18 cellular contexts compared by ENCODE assay signal in genomic region chr7:44974549-44974948, GRCh38. TPM values are rescaled to one million over a fixed set of nuclear protein-coding genes. Genes with fewer than 3 reads are reported as not detected.
DNase-seq lines count a peak whose midpoint lies in the region; ATAC-seq, FAIRE-seq and TF ChIP-seq lines count a peak whose summit lies in the region.
"Had no signal": no experiment of that assay in that cellular context is flagged by ENCODE, and none has a peak within 500 bp of the region (broad histone marks: within the 10 kb centered on the region; RNA-seq: fewer than 3 reads in every experiment).

No MANE protein-coding gene starts in this region.

- TF ChIP-seq POLR2A in GM12892 (IDR thresholded peaks at IDR 0.05; ENCODE audit: low read depth, low read length): peak; percentile 14; the same call in 1 of the 2 replicates

- no peaks in the 10 kb centered on the region for H3K9me3 Mint-ChIP-seq in CD4-positive, CD25-positive, alpha-beta regulatory T cell
- no peaks in the 10 kb centered on the region for H3K9me3 Mint-ChIP-seq in activated T-helper 17 cell treated with anti-CD3 and anti-CD28 coated beads, Interleukin-2, amount 50 U/mL, for 72 hours
- H3K9me3 Mint-ChIP-seq in naive thymus-derived CD4-positive, alpha-beta T cell: no peaks in the 10 kb centered on the region
- H3K9me3 Mint-ChIP-seq: brain, GM23338 had no signal

- H3K27ac Mint-ChIP-seq in CD4-positive, CD25-positive, alpha-beta regulatory T cell: peak overlapping the region; percentile 57 to 98 (median 76)
- H3K27ac Mint-ChIP-seq in activated T-helper 17 cell treated with anti-CD3 and anti-CD28 coated beads, Interleukin-2, amount 50 U/mL, for 72 hours: peak overlapping the region; percentile 95
- H3K27ac Mint-ChIP-seq in naive thymus-derived CD4-positive, alpha-beta T cell: peak overlapping the region in 8 of 9 donors; percentile 18 to 88 (median 74)
- H3K27ac Mint-ChIP-seq: brain, GM23338 had no signal

- FAIRE-seq in GM12892 (lab: Jason Lieb, UNC): no peak

- H3K4me1 ChIP-seq in CD4-positive, CD25-positive, alpha-beta regulatory T cell (ENCODE audit: control insufficient read depth, insufficient read depth, low read length, poor library complexity, severe bottlenecking): peaks cover 58% of the 10 kb centered on the region
- H3K4me1 ChIP-seq in naive thymus-derived CD4-positive, alpha-beta T cell (ENCODE audit: control insufficient read depth in 2 of 2, insufficient read depth in 2 of 2, low read length in 2 of 2): peaks cover 33 to 49% of the 10 kb centered on the region in 2 donors

- peaks cover 14% of the 10 kb centered on the region for H3K36me3 Mint-ChIP-seq in CD4-positive, CD25-positive, alpha-beta regulatory T cell
- H3K36me3 Mint-ChIP-seq in activated T-helper 17 cell treated with anti-CD3 and anti-CD28 coated beads, Interleukin-2, amount 50 U/mL, for 72 hours (ENCODE audit: low read depth): peaks cover 100% of the 10 kb centered on the region
- peaks cover 0 to 45% (median 4%) of the 10 kb centered on the region in 5 donors for H3K36me3 Mint-ChIP-seq in naive thymus-derived CD4-positive, alpha-beta T cell
- H3K36me3 Mint-ChIP-seq: brain had no signal

- POLR2A ChIA-PET in naive thymus-derived CD4-positive, alpha-beta T cell (lab: Charles Lee): interaction anchor here (0.9 to 19.9 kb wide), 15 partner anchors 9 to 163 kb away, joined by 3 to 309 read pairs (median 9); partner anchors contain the start of genes CCM2 and TBRG4

- no peak for ATAC-seq in CD4-positive, CD25-positive, alpha-beta regulatory T cell (ENCODE audit: low read depth in 2 of 2)
- no peak for ATAC-seq in activated T-helper 17 cell treated with anti-CD3 and anti-CD28 coated beads, Interleukin-2, amount 50 U/mL, for 72 hours (replicated peaks)
- no peak for ATAC-seq in naive thymus-derived CD4-positive, alpha-beta T cell
- no peak for ATAC-seq in GM18868 (IDR thresholded peaks at IDR 0.05; ENCODE audit: unreplicated experiment)
- ATAC-seq: activated CD4-positive, CD25-positive, alpha-beta regulatory T cell treated with anti-CD3 and anti-CD28 coated beads, Interleukin-2, amount 50 U/mL, for 24 hours; esophagus mucosa had no signal

- CTCF ChIA-PET in naive thymus-derived CD4-positive, alpha-beta T cell (lab: Charles Lee): interaction anchor here (0.6 to 6.4 kb wide), 19 partner anchors 10 to 162 kb away, joined by 3 to 139 read pairs (median 7); partner anchors contain the start of gene CCM2

- no peak overlapping the region for H3K4me3 ChIP-seq in CD4-positive, CD25-positive, alpha-beta regulatory T cell (ENCODE audit: low read depth, low read length)
- no peak overlapping the region for H3K4me3 ChIP-seq in naive thymus-derived CD4-positive, alpha-beta T cell (ENCODE audit: low read length)
- H3K4me3 ChIP-seq: GM23338, stomach had no signal

- peaks cover 0 to 71% (median 26%) of the 10 kb centered on the region in 4 donors for H3K4me1 Mint-ChIP-seq in CD4-positive, CD25-positive, alpha-beta regulatory T cell
- H3K4me1 Mint-ChIP-seq in activated T-helper 17 cell treated with anti-CD3 and anti-CD28 coated beads, Interleukin-2, amount 50 U/mL, for 72 hours: peaks cover 7% of the 10 kb centered on the region
- peaks cover 34 to 67% (median 43%) of the 10 kb centered on the region in 7 donors for H3K4me1 Mint-ChIP-seq in naive thymus-derived CD4-positive, alpha-beta T cell
- H3K4me1 Mint-ChIP-seq: GM23338 had no signal

- TF ChIP-seq CTCF in GM10266 (IDR thresholded peaks at IDR 0.05; ENCODE audit: control insufficient read depth, insufficient read depth, low read depth, missing control alignments): no peak

- intact Hi-C loops in naive thymus-derived CD4-positive, alpha-beta T cell (cut with micrococcal nuclease): no loop called here

- no peaks in the 10 kb centered on the region for H3K9me3 ChIP-seq in CD4-positive, CD25-positive, alpha-beta regulatory T cell (ENCODE audit: control insufficient read depth in 2 of 2, low read length in 2 of 2)
- no peaks in the 10 kb centered on the region for H3K9me3 ChIP-seq in naive thymus-derived CD4-positive, alpha-beta T cell (ENCODE audit: control insufficient read depth in 2 of 3, low read length in 3 of 3)
- H3K9me3 ChIP-seq: stomach had no signal

- DNase-seq in CD4-positive, CD25-positive, alpha-beta regulatory T cell: no peak
- DNase-seq in GM12892 (ENCODE audit: insufficient read length) (no peak), NCI-H146 (lab: John Stamatoyannopoulos, UW) (no peak), CD1c-positive myeloid dendritic cell (ENCODE audit: extremely low spot score) (no peak), GM10266 (ENCODE audit: extremely low spot score) (no peak)
- DNase-seq in naive thymus-derived CD4-positive, alpha-beta T cell: no peak
- DNase-seq: glutamatergic neuron, NCI-H1417 treated with DMSO at 0.1 percent for 48 hours, Right ventricle myocardium superior, stomach had no signal

- no peaks in the 10 kb centered on the region for H3K27me3 ChIP-seq in CD4-positive, CD25-positive, alpha-beta regulatory T cell (ENCODE audit: control insufficient read depth, insufficient read depth, low read length)
- H3K27me3 ChIP-seq in naive thymus-derived CD4-positive, alpha-beta T cell (ENCODE audit: control insufficient read depth in 2 of 2, insufficient read depth in 2 of 2, low read length in 2 of 2): no peaks in the 10 kb centered on the region
- H3K27me3 ChIP-seq: stomach had no signal

- H3K4me3 Mint-ChIP-seq in CD4-positive, CD25-positive, alpha-beta regulatory T cell: peak overlapping the region; percentile 51 to 90 (median 72)
- H3K4me3 Mint-ChIP-seq in activated T-helper 17 cell treated with anti-CD3 and anti-CD28 coated beads, Interleukin-2, amount 50 U/mL, for 72 hours: peak overlapping the region; percentile 99
- H3K4me3 Mint-ChIP-seq in naive thymus-derived CD4-positive, alpha-beta T cell: peak overlapping the region in 7 of 10 donors; percentile 2 to 75 (median 23)
- H3K4me3 Mint-ChIP-seq: brain, GM23338 had no signal

- no peaks in the 10 kb centered on the region for H3K27me3 Mint-ChIP-seq in CD4-positive, CD25-positive, alpha-beta regulatory T cell
- H3K27me3 Mint-ChIP-seq in activated T-helper 17 cell treated with anti-CD3 and anti-CD28 coated beads, Interleukin-2, amount 50 U/mL, for 72 hours: no peaks in the 10 kb centered on the region
- no peaks in the 10 kb centered on the region for H3K27me3 Mint-ChIP-seq in naive thymus-derived CD4-positive, alpha-beta T cell
- H3K27me3 Mint-ChIP-seq: brain had no signal

- H3K36me3 ChIP-seq in CD4-positive, CD25-positive, alpha-beta regulatory T cell (ENCODE audit: control insufficient read depth, insufficient read depth, low read length): peaks cover 70% of the 10 kb centered on the region
- peaks cover 11 to 70% (median 30%) of the 10 kb centered on the region in 3 experiments for H3K36me3 ChIP-seq in naive thymus-derived CD4-positive, alpha-beta T cell (ENCODE audit: control insufficient read depth in 2 of 3, insufficient read depth in 3 of 3, low read length in 3 of 3)

- H3K27ac ChIP-seq in CD4-positive, CD25-positive, alpha-beta regulatory T cell (ENCODE audit: insufficient read depth, low read length, poor library complexity, severe bottlenecking): peak overlapping the region; percentile 62
- H3K27ac ChIP-seq in naive thymus-derived CD4-positive, alpha-beta T cell (ENCODE audit: low read depth, low read length): peak overlapping the region; percentile 83
- H3K27ac ChIP-seq: C4-2B, KMS-11, stomach had no signal

RNA-seq across cellular contexts. Expression of gene MYO1G, which starts 4.3 kb away (rescaled TPM):
- 427 TPM for total RNA-seq in CD4-positive, CD25-positive, alpha-beta regulatory T cell
- polyA plus RNA-seq in CD4-positive, CD25-positive, alpha-beta regulatory T cell: 100 to 1,000 TPM; 132 to 229 (median 160) TPM
- polyA plus RNA-seq in GM12892 (2012; ENCODE audit: missing spikeins): 137 TPM
- 100 to 1,000 TPM; 316 to 649 TPM for total RNA-seq in activated T-helper 17 cell treated with anti-CD3 and anti-CD28 coated beads, Interleukin-2, amount 50 U/mL, for 72 hours
- 100 to 1,000 TPM in 3 of 5 experiments, 10 to 100 TPM in 2; 29.2 to 385 (median 107) TPM for total RNA-seq in naive thymus-derived CD4-positive, alpha-beta T cell
- polyA plus RNA-seq in naive thymus-derived CD4-positive, alpha-beta T cell: 10 to 100 TPM; 51.1 to 76.0 TPM

RNA-seq across cellular contexts. Expression of gene CCM2, which starts 25.5 kb away (rescaled TPM):
- 190 TPM for total RNA-seq in CD4-positive, CD25-positive, alpha-beta regulatory T cell
- 100 to 1,000 TPM; 139 to 163 (median 156) TPM for polyA plus RNA-seq in CD4-positive, CD25-positive, alpha-beta regulatory T cell
- polyA plus RNA-seq in GM12892 (2012; ENCODE audit: missing spikeins): 37.2 TPM
- total RNA-seq in activated T-helper 17 cell treated with anti-CD3 and anti-CD28 coated beads, Interleukin-2, amount 50 U/mL, for 72 hours: 10 to 100 TPM; 69.8 to 79.3 TPM
- total RNA-seq in naive thymus-derived CD4-positive, alpha-beta T cell: 100 to 1,000 TPM in 3 of 5 experiments, 10 to 100 TPM in 2; 80.4 to 200 (median 119) TPM
- polyA plus RNA-seq in naive thymus-derived CD4-positive, alpha-beta T cell: 100 to 1,000 TPM in 1 of 2 donors, 10 to 100 TPM in 1; 75.9 to 123 TPM

Comparison
In these comparisons a context has a peak if more than half of its experiments do, and no peak if none do; other contexts are left out.
1. H3K4me3 Mint-ChIP-seq: peak in every context shown above with its lines; median percentile 99 in activated T-helper 17 cell treated with anti-CD3 and anti-CD28 coated beads, Interleukin-2, amount 50 U/mL, for 72 hours; 72 in CD4-positive, CD25-positive, alpha-beta regulatory T cell; 23 in naive thymus-derived CD4-positive, alpha-beta T cell.